ENCODE assay signal across 9 cellular contexts in the genomic region with DNA sequence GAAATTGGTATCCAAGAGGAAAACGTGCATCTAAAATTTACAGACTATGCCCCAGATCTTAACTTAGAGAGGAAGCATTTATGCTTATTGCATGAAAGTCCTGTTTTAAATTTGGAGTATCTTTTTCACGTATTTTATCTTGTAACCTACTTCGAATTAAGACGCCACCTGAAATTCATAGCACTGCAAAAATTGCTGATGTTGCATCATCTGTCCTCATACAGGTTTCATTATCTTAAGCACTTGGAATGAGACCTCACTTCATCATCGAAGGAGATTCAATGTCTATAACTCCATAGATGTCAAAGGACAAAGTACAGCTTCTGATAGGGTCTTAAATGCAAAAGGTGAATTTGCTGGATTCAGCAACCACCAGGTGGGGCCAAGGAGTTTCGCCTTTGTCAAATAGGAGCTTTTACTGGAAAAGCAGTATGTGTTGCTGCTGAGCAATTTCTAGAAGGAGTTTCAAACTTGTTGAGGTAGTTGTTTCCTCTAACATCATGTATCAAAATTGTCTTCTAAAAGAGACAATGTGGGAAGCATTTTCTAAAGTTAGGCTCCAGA.
DNase-seq lines count a peak whose midpoint lies in the region; ATAC-seq and TF ChIP-seq lines count a peak whose summit lies in the region.
"Had no signal": no experiment of that assay in that cellular context is flagged by ENCODE, and none has a peak within 500 bp of the region (broad histone marks: within the 10 kb centered on the region; RNA-seq: fewer than 3 reads in every experiment).

No MANE protein-coding gene starts in this region.

- TF ChIP-seq EP300 in esophagus muscularis mucosa (IDR thresholded peaks at IDR 0.05), result no peak

- H3K27ac Mint-ChIP-seq in effector memory CD8-positive, alpha-beta T cell, result no peak overlapping the region
- H3K27ac Mint-ChIP-seq: naive B cell had no signal

- H3K4me1 Mint-ChIP-seq in effector memory CD8-positive, alpha-beta T cell (ENCODE audit: low read depth in 2 of 2), result no peaks in the 10 kb centered on the region
- H3K4me1 Mint-ChIP-seq: naive B cell had no signal

- WGBS in esophagus squamous epithelium, 2 donors, result 64 to 73% methylated on average over 5 to 6 of the region's 6 CpGs
- WGBS in esophagus muscularis mucosa, result 80% methylated on average over 6 of the region's 6 CpGs

- no peak overlapping the region for H3K27ac ChIP-seq in esophagus squamous epithelium
- H3K27ac ChIP-seq in esophagus muscularis mucosa (replicated peaks in 1 of 4), result no peak overlapping the region

- H3K27me3 Mint-ChIP-seq in effector memory CD8-positive, alpha-beta T cell, result no peaks in the 10 kb centered on the region

- intact Hi-C loops in esophagus squamous epithelium (cut with DNase I) (no loop called here), esophagus muscularis mucosa (cut with DNase I) (no loop called here)

- H3K36me3 ChIP-seq in esophagus squamous epithelium (no peaks in the 10 kb centered on the region), esophagus muscularis mucosa (no peaks in the 10 kb centered on the region)

- H3K4me1 ChIP-seq in esophagus squamous epithelium, result no peaks in the 10 kb centered on the region
- no peaks in the 10 kb centered on the region for H3K4me1 ChIP-seq in esophagus muscularis mucosa

- H3K4me3 ChIP-seq in esophagus squamous epithelium (no peak overlapping the region), esophagus muscularis mucosa (no peak overlapping the region)

- H3K4me3 Mint-ChIP-seq in effector memory CD8-positive, alpha-beta T cell, result no peak overlapping the region
- H3K4me3 Mint-ChIP-seq: naive B cell had no signal

- TF ChIP-seq POLR2A in esophagus squamous epithelium (IDR thresholded peaks at IDR 0.05) (no peak), esophagus muscularis mucosa (IDR thresholded peaks at IDR 0.05; ENCODE audit: low read depth) (no peak)

- no peaks in the 10 kb centered on the region for H3K9me3 ChIP-seq in esophagus squamous epithelium
- no peaks in the 10 kb centered on the region for H3K9me3 ChIP-seq in esophagus muscularis mucosa

- H3K27me3 ChIP-seq in esophagus squamous epithelium, result no peaks in the 10 kb centered on the region
- H3K27me3 ChIP-seq in esophagus muscularis mucosa, result no peaks in the 10 kb centered on the region

- H3K36me3 Mint-ChIP-seq in effector memory CD8-positive, alpha-beta T cell (ENCODE audit: insufficient read depth), result no peaks in the 10 kb centered on the region
- H3K36me3 Mint-ChIP-seq: naive B cell had no signal

- ATAC-seq in effector memory CD8-positive, alpha-beta T cell (replicated peaks), result no peak

- TF ChIP-seq CTCF in esophagus squamous epithelium (IDR thresholded peaks at IDR 0.05), result no peak
- TF ChIP-seq CTCF in esophagus muscularis mucosa (IDR thresholded peaks at IDR 0.05), result peak in 1 of 3 experiments; percentile 11

- H3K9me3 Mint-ChIP-seq in effector memory CD8-positive, alpha-beta T cell, result peaks cover 0 to 8% of the 10 kb centered on the region in 2 donors

- DNase-seq in DMS53 treated with DMSO at 0.1 percent for 48 hours (lab: John Stamatoyannopoulos, UW; ENCODE audit: unreplicated experiment) (peak; percentile 24), HuH-7.5 (ENCODE audit: low spot score) (peak; percentile 19), UCSD-AML1 (lab: John Stamatoyannopoulos, UW; ENCODE audit: unreplicated experiment) (peak; percentile 19), left kidney (ENCODE audit: low read depth, low spot score) (peak; percentile 70), esophagus squamous epithelium (lab: John Stamatoyannopoulos, UW) (no peak), NCI-H2029 (lab: John Stamatoyannopoulos, UW) (no peak), esophagus muscularis mucosa (ENCODE audit: extremely low spot score) (no peak)
- no peak for DNase-seq in effector memory CD8-positive, alpha-beta T cell
- DNase-seq: naive B cell had no signal

Comparison
In these comparisons a context has a peak if more than half of its experiments do, and no peak if none do; other contexts are left out.
1. DNase-seq: peak in DMS53 treated with DMSO at 0.1 percent for 48 hours (single experiment), HuH-7.5 (single experiment), UCSD-AML1 (single experiment) and left kidney (single experiment); none in effector memory CD8-positive, alpha-beta T cell (0 of 3), esophagus squamous epithelium (single experiment), NCI-H2029 (single experiment) and esophagus muscularis mucosa (single experiment).